In the genomic region with DNA sequence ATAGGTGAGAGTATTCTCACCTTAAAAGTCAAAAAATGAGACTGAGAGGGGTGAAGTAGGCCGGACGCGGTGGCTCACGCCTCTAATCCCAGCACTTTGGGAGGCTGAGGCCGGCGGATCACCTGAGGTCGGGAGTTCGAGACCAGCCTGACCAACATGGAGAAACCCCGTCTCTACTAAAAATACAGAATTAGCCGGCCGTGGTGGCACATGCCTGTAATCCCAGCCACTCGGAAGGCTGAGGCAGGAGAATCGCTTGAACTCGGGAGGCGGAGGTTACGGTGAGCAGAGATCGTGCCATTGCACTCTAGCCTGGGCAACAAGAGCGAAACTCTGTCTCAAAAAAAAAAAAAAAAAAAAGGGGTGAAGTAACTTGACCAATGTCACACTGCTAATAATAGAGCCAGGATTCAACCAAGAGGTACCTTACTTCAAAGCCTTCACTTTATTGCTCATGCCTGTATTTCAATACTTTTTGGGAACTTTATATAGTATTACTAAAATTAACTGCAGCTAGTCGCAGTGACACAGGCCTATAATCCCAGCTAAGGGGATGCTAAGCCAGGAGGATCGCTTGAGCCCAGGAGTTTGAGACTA, we compare ENCODE assay signal across 8 cellular contexts. TPM values are rescaled to one million over a fixed set of nuclear protein-coding genes. Genes with fewer than 3 reads are reported as not detected.
A peak's percentile ranks its signal among the peaks of the same experiment; 100 is the strongest.
DNase-seq lines count a peak whose midpoint lies in the region; ATAC-seq and TF ChIP-seq lines count a peak whose summit lies in the region.
"Not testable (repeated sequence)": the region's sequence is repeated elsewhere in the genome, so short reads cannot be mapped to it uniquely, and the experiment has no call there.

No MANE protein-coding gene starts in this region.

- H3K27me3 ChIP-seq in HAP-1 (ENCODE audit: low read depth); SJCRH30; dorsolateral prefrontal cortex; right cardiac atrium (ENCODE audit: control insufficient read depth, insufficient read depth); skeletal muscle tissue (ENCODE audit: control insufficient read depth in 3 of 3, insufficient read depth in 3 of 3, low read length in 3 of 3): not testable (repeated sequence)

- not testable (repeated sequence) for TF ChIP-seq CTCF in AG04449 (IDR thresholded peaks at IDR 0.05; ENCODE audit: insufficient read depth, low read length, missing control alignments); dorsolateral prefrontal cortex (IDR thresholded peaks at IDR 0.05 in 54 of 56, conservative IDR thresholded peaks at IDR 0.05 in 2 of 56; ENCODE audit: low read depth in 1 of 56, partially characterized antibody in 56 of 56)

- 48% methylated on average over 20 of the region's 20 CpGs for WGBS in right cardiac atrium

- peaks cover 19% of the 10 kb centered on the region for H3K36me3 Mint-ChIP-seq in activated naive CD4-positive, alpha-beta T cell treated with anti-CD3 and anti-CD28 coated beads, Interleukin-2, amount 10 ng/mL, durations not matched to agents 7 days and 5 days
- not testable (repeated sequence) for H3K36me3 Mint-ChIP-seq in naive B cell

- H3K27ac Mint-ChIP-seq in activated naive CD4-positive, alpha-beta T cell treated with anti-CD3 and anti-CD28 coated beads, Interleukin-2, amount 10 ng/mL, durations not matched to agents 7 days and 5 days: not testable (repeated sequence)
- H3K27ac Mint-ChIP-seq in naive B cell: peak overlapping the region in 4 of 6 donors; percentile 24 to 99 (median 94)

- peak overlapping the region; percentile 98 for H3K4me3 Mint-ChIP-seq in activated naive CD4-positive, alpha-beta T cell treated with anti-CD3 and anti-CD28 coated beads, Interleukin-2, amount 10 ng/mL, durations not matched to agents 7 days and 5 days
- H3K4me3 Mint-ChIP-seq in naive B cell: peak overlapping the region; percentile 95 to 100 (median 99)

- in situ Hi-C loops in HAP-1 (cut with MboI; ENCODE audit: low sequenced_read_pairs): not testable (repeated sequence)

- intact Hi-C loops in dorsolateral prefrontal cortex (cut with DNase I) (loop anchor here (2.0 to 10.0 kb wide), 4 partner anchors 53 to 211 kb away; partner anchors contain the start of genes G3BP2 (in 1 of the 2), RCHY1 (in 1 of the 2) and THAP6 (in 1 of the 2)), right cardiac atrium (cut with DNase I) (loop anchor here in 2 of 4 donors (10.0 kb wide), 1 partner anchor 51 kb away; the partner anchor contains the start of gene G3BP2 (in 2 of the 2))

- H3K4me3 ChIP-seq in AG04449 (ENCODE audit: low read depth, low read length): peak overlapping the region; percentile 99
- peak overlapping the region; percentile 94 for H3K4me3 ChIP-seq in HAP-1
- H3K4me3 ChIP-seq in SJCRH30: peak overlapping the region; percentile 83
- peak overlapping the region in 53 of 59 donors; percentile 68 to 98 (median 93) for H3K4me3 ChIP-seq in dorsolateral prefrontal cortex
- peak overlapping the region; percentile 75 for H3K4me3 ChIP-seq in right cardiac atrium (ENCODE audit: low read length)
- peak overlapping the region; percentile 91 to 96 (median 92) for H3K4me3 ChIP-seq in skeletal muscle tissue (ENCODE audit: low read length in 3 of 3)

- H3K27ac ChIP-seq in SJCRH30: peak overlapping the region; percentile 92
- peak overlapping the region in 2 of 59 donors; percentile 90 for H3K27ac ChIP-seq in dorsolateral prefrontal cortex
- H3K27ac ChIP-seq in right cardiac atrium (ENCODE audit: low read length): peak overlapping the region; percentile 73
- H3K27ac ChIP-seq in skeletal muscle tissue (ENCODE audit: low read depth, low read length): peak overlapping the region; percentile 100

- H3K9me3 ChIP-seq in HAP-1; SJCRH30 (replicated peaks); right cardiac atrium (ENCODE audit: control insufficient read depth, low read length); skeletal muscle tissue (ENCODE audit: control insufficient read depth in 3 of 3, low read length in 3 of 3): not testable (repeated sequence)

- peaks cover 55% of the 10 kb centered on the region for H3K4me1 Mint-ChIP-seq in activated naive CD4-positive, alpha-beta T cell treated with anti-CD3 and anti-CD28 coated beads, Interleukin-2, amount 10 ng/mL, durations not matched to agents 7 days and 5 days
- H3K4me1 Mint-ChIP-seq in naive B cell: peaks cover 33 to 65% (median 34%) of the 10 kb centered on the region in 3 donors

- ATAC-seq in right cardiac atrium; naive B cell (ENCODE audit: low read depth in 2 of 2): not testable (repeated sequence)

- H3K9me3 Mint-ChIP-seq in activated naive CD4-positive, alpha-beta T cell treated with anti-CD3 and anti-CD28 coated beads, Interleukin-2, amount 10 ng/mL, durations not matched to agents 7 days and 5 days; naive B cell: not testable (repeated sequence)

- H3K4me1 ChIP-seq in HAP-1: peaks cover 25% of the 10 kb centered on the region
- H3K4me1 ChIP-seq in SJCRH30: peaks cover 12% of the 10 kb centered on the region
- H3K4me1 ChIP-seq in right cardiac atrium (ENCODE audit: control insufficient read depth, insufficient read depth, low read length): not testable (repeated sequence)
- H3K4me1 ChIP-seq in skeletal muscle tissue (ENCODE audit: control insufficient read depth in 3 of 3, insufficient read depth in 3 of 3, low read length in 3 of 3): peaks cover 8 to 32% (median 28%) of the 10 kb centered on the region in 3 donors

- DNase-seq in AG04449 (ENCODE audit: low read depth, low spot score); HAP-1 (ENCODE audit: low spot score in 2 of 2); SJCRH30; activated naive CD4-positive, alpha-beta T cell treated with anti-CD3 and anti-CD28 coated beads, Interleukin-2, amount 10 ng/mL, durations not matched to agents 7 days and 5 days; dorsolateral prefrontal cortex; right cardiac atrium; naive B cell: not testable (repeated sequence)

- CTCF ChIA-PET in AG04449 (lab: Yijun Ruan, JAX): interaction anchor here (1.1 to 3.8 kb wide), 4 partner anchors 12 to 122 kb away, joined by 3 to 63 read pairs (median 6); no protein-coding TSS in a partner anchor
- CTCF ChIA-PET in activated naive CD4-positive, alpha-beta T cell treated with anti-CD3 and anti-CD28 coated beads, Interleukin-2, amount 10 ng/mL, durations not matched to agents 7 days and 5 days (lab: Charles Lee): interaction anchor here (0.7 to 2.6 kb wide), 6 partner anchors 11 to 1362 kb away, joined by 3 to 13 read pairs (median 3); no protein-coding TSS in a partner anchor

- not testable (repeated sequence) for H3K27me3 Mint-ChIP-seq in activated naive CD4-positive, alpha-beta T cell treated with anti-CD3 and anti-CD28 coated beads, Interleukin-2, amount 10 ng/mL, durations not matched to agents 7 days and 5 days; naive B cell

- peak overlapping the region; percentile 97 to 99 (median 98) for H3K9ac ChIP-seq in skeletal muscle tissue (ENCODE audit: low read depth in 1 of 3, low read length in 3 of 3)

- POLR2A ChIA-PET in AG04449 (lab: Yijun Ruan, JAX): interaction anchor here (3.2 kb wide), 1 partner anchor 20 kb away, joined by 19 read pairs; no protein-coding TSS in a partner anchor

- H3K36me3 ChIP-seq in HAP-1 (replicated peaks); SJCRH30; skeletal muscle tissue (ENCODE audit: control insufficient read depth in 3 of 3, insufficient read depth in 3 of 3, low read length in 3 of 3): not testable (repeated sequence)

RNA-seq across cellular contexts. Expression of gene USO1, which starts 1.7 kb away (rescaled TPM):
- 91.0 and 94.9 TPM in 2 replicates for total RNA-seq in SJCRH30 (2014; rRNA removed; shearing (Covaris generic))
- total RNA-seq in dorsolateral prefrontal cortex: 10 to 100 TPM; 29.0 to 63.1 (median 46.5) TPM
- total RNA-seq in right cardiac atrium: 100 to 1,000 TPM in 2 of 4 donors, 10 to 100 TPM in 2; 93.6 to 103 (median 99.1) TPM
- 47.4 TPM for polyA plus RNA-seq in right cardiac atrium
- 10 to 100 TPM; 19.0 to 32.2 (median 28.1) TPM for polyA plus RNA-seq in naive B cell (ENCODE audit: low read depth in 6 of 6)
- 135 TPM for total RNA-seq in skeletal muscle tissue

RNA-seq across cellular contexts. Expression of gene G3BP2, which starts 52.8 kb away (rescaled TPM):
- 284 and 301 TPM in 2 replicates for total RNA-seq in SJCRH30 (2014; rRNA removed; shearing (Covaris generic))
- total RNA-seq in dorsolateral prefrontal cortex (100 to 1,000 TPM; 105 to 375 (median 251) TPM), right cardiac atrium (100 to 1,000 TPM in 1 of 4 donors, 10 to 100 TPM in 3; 79.5 to 124 (median 86.8) TPM), skeletal muscle tissue (175 TPM)
- polyA plus RNA-seq in right cardiac atrium (22.3 TPM), naive B cell (ENCODE audit: low read depth in 6 of 6) (100 to 1,000 TPM in 1 of 6 donors, 10 to 100 TPM in 5; 73.9 to 103 (median 80.5) TPM)
